ENCODE assay signal across 26 cellular contexts in the genomic region with DNA sequence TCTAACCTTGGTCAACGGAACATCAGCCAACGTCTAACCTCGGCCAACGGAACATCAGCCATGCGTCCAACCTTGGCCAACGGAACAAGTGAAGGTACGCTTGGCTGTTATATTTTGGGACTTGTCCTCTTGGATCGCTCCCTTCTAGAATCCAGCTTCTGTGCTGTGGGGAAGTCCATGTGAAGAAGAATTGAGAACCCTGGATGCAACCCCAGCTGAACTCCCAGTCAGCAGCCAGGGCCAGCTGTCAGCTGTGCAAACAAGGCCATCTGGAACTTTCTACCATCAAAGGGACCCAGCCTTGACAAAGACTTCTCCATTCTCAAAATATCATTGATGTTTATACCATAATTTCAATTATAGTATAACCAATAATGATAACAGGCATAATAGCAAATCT. TPM values are rescaled to one million over a fixed set of nuclear protein-coding genes. Genes with fewer than 3 reads are reported as not detected.
"Had no signal": no experiment of that assay in that cellular context is flagged by ENCODE, and none has a peak within 500 bp of the region (broad histone marks: within the 10 kb centered on the region; RNA-seq: fewer than 3 reads in every experiment).

No MANE protein-coding gene starts in this region.

- H3K4me2 ChIP-seq: neural progenitor cell had no signal

- H3K36me3 ChIP-seq: heart left ventricle, lower lobe of right lung, neural progenitor cell, spleen, suprapubic skin, tibial artery, upper lobe of right lung had no signal

- H3K27ac ChIP-seq: foreskin keratinocyte, heart left ventricle, lower lobe of right lung, neural progenitor cell, parathyroid adenoma, psoas muscle, spleen, suprapubic skin, tibial artery, upper lobe of right lung, VCaP had no signal

- ATAC-seq: esophagus mucosa; foreskin keratinocyte; lower lobe of right lung; naive thymus-derived CD8-positive, alpha-beta T cell; upper lobe of right lung had no signal

- H3K4me3 ChIP-seq: heart left ventricle, lower lobe of right lung, neural progenitor cell, psoas muscle, spleen, suprapubic skin, tibial artery, upper lobe of right lung had no signal

- H2AFZ ChIP-seq: neural progenitor cell, parathyroid adenoma had no signal

- H3K4me1 ChIP-seq: foreskin keratinocyte, lower lobe of right lung, neural progenitor cell, parathyroid adenoma, psoas muscle, spleen, suprapubic skin, tibial artery, upper lobe of right lung had no signal

- H3K9me3 ChIP-seq: lower lobe of right lung, psoas muscle, suprapubic skin, tibial artery, upper lobe of right lung had no signal

- H3K9ac ChIP-seq: neural progenitor cell, parathyroid adenoma had no signal

- DNase-seq: activated CD4-positive, alpha-beta T cell treated with anti-CD3 and anti-CD28 coated beads for 4 hours; activated CD4-positive, alpha-beta T cell treated with anti-CD3 and anti-CD28 coated beads, Interleukin-2, amount 50 U/mL, for 4 hours; activated CD8-positive, alpha-beta memory T cell treated with anti-CD3 and anti-CD28 coated beads for 24 hours; activated gamma-delta T cell; activated naive CD4-positive, alpha-beta T cell treated with anti-CD3 and anti-CD28 coated beads, Interleukin-2, amount 10 ng/mL, durations not matched to agents 7 days and 5 days; activated naive CD8-positive, alpha-beta T cell treated with anti-CD3 and anti-CD28 coated beads, Interleukin-2, amount 10 ng/mL, durations not matched to agents 7 days and 5 days; activated T-cell treated with anti-CD3 and anti-CD28 coated beads, Interleukin-2, amount 50 U/mL, for 1 hour; central memory CD4-positive, alpha-beta T cell; foreskin keratinocyte; lower lobe of right lung; mesenchymal stem cell; naive thymus-derived CD8-positive, alpha-beta T cell; occipital lobe; psoas muscle; spleen; stimulated activated naive CD4-positive, alpha-beta T cell; T-helper 9 cell; tibial artery; upper lobe of right lung had no signal

- H3K27me3 ChIP-seq: foreskin keratinocyte, heart left ventricle, neural progenitor cell, spleen, suprapubic skin, tibial artery, upper lobe of right lung had no signal

RNA-seq across cellular contexts. Expression of a gene that starts 43.3 kb away (rescaled TPM):
- total RNA-seq: activated naive CD8-positive, alpha-beta T cell treated with anti-CD3 and anti-CD28 coated beads, Interleukin-2, amount 10 ng/mL, durations not matched to agents 7 days and 5 days; activated T-helper 1 cell treated with anti-CD3 and anti-CD28 coated beads, Interleukin-12 subunit alpha, Interleukin-12 subunit beta, Interleukin-2, Interleukin-4 antibody, amounts not matched to agents 30 ng/mL and 10 ng/mL and 1 ng/mL, durations not matched to agents 14 hours and 24 hours and 36 hours; foreskin keratinocyte; naive thymus-derived CD8-positive, alpha-beta T cell had no signal
- polyA plus RNA-seq: foreskin keratinocyte; naive thymus-derived CD8-positive, alpha-beta T cell had no signal
